In the genomic region with DNA sequence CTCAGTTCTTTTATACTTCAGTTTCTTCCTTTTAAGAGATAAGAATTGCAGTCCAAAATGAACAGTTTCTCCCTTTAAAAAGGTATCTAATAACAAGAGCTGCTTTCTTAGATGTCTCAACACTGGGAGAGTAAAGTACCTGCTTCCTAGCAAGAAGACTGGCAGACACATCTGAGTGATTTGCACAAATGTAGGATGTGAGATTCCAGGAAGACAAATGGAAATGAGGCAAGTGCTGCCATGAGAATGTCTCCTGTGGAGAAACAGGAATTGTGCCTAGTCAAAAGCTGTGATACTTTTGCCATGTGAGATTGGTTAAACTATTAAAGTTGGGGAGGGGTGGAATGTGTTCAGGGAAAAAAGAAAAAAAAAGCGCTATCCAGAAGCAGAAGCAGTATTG, we compare ENCODE assay signal across 1 cellular context.
TF ChIP-seq lines count a peak whose summit lies in the region.

No MANE protein-coding gene starts in this region.

TF ChIP-seq in WTC11, 78 proteins besides CTCF, POLR2A, EP300 and RAD21 (continued from another document):
- TF ChIP-seq, protein P1, sequence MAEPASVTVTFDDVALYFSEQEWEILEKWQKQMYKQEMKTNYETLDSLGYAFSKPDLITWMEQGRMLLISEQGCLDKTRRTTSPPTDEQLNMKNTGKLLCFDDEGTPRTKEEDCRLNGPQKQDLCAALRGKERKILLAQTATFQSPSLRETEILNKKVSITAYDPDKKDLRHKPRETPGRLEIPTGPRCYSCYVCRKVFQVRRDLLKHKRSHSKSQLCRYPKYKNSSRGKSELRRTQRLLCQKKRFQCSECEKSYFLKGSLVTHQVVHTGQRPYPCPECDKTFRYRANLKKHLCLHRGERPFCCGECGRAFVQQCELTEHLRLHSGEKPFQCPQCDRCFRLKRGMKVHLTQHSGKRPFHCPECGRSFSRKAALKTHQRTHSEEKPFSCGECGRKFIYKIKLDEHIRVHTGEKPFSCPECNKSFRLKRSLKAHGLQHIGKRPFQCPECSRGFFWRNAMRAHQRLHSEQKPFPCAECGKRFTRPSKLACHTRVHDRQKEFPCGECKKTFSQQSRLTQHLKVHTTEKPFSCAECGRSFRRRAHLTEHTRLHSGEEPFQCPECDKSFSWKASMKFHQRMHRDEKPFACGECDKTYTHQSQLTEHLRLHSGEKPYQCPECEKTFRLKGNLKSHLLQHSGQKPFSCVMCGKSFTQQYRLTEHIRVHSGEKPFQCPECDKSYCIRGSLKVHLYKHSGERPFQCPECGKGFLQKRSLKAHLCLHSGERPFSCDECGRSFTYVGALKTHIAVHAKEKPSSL (CRISPR knock-in tag; conservative IDR thresholded peaks at IDR 0.05): no peak
- TF ChIP-seq ZNF121 (CRISPR knock-in tag; IDR thresholded peaks at IDR 0.05): no peak
- no peak for TF ChIP-seq NR3C1 (CRISPR knock-in tag; conservative IDR thresholded peaks at IDR 0.05; ENCODE audit: low read depth)
- no peak for TF ChIP-seq ZNF396 (CRISPR knock-in tag; IDR thresholded peaks at IDR 0.05; ENCODE audit: borderline replicate concordance)
- no peak for TF ChIP-seq CBFB (CRISPR knock-in tag; IDR thresholded peaks at IDR 0.05; ENCODE audit: low read depth)
